In the genomic region with DNA sequence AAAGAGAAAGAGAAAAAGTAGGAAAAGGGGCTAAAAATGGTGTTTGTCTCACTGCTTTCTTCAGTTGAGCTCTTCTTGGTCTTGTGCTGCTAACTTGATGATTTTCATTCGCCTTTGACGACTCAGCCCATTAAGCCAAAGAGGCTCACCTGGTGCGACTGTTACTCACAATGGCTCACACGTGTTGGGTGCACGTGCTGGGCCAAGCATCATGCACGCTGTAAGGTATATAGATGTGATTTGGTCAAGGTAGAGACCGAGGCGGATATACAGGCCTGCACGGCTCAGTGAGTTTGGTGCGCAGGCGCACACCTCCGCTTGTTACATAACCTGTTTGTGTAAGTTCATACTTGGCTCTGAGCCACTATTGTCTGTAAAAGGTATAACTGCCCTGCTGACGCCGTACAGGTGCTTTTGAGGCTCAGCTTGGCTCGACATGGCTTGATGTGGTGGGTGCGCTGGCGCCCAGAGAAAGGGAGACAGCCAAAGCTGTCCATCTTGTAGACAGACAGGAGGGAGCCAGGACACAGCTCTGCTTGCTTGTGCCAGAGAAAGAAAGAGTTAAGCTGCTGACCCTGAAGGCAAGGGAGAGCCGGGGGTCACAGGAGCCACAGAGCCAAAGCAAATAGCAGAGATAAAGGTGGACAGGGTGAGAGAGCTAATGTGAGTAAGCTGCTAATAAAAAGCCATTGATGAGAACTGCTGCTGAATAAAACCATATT, we compare ENCODE assay signal across 18 cellular contexts. TPM values are rescaled to one million over a fixed set of nuclear protein-coding genes. Genes with fewer than 3 reads are reported as not detected.
A peak's percentile ranks its signal among the peaks of the same experiment; 100 is the strongest.
DNase-seq lines count a peak whose midpoint lies in the region; ATAC-seq, FAIRE-seq and TF ChIP-seq lines count a peak whose summit lies in the region.
"Had no signal": no experiment of that assay in that cellular context is flagged by ENCODE, and none has a peak within 500 bp of the region (broad histone marks: within the 10 kb centered on the region; RNA-seq: fewer than 3 reads in every experiment).

No MANE protein-coding gene starts in this region.

- no peaks in the 10 kb centered on the region for H4K20me1 ChIP-seq in GM12878 (ENCODE audit: control insufficient read depth, insufficient read depth)
- H4K20me1 ChIP-seq: BLaER1 had no signal

- RAD21 ChIA-PET in GM12878 (lab: Charles Lee; ENCODE audit: unreplicated experiment), result no interaction called here

- CTCF ChIA-PET in GM12878 (lab: Yijun Ruan, JAX), result interaction anchor here (0.8 to 1.5 kb wide), 3 partner anchors 13 to 39 kb away, joined by 3 to 4 read pairs (median 3); no protein-coding TSS in a partner anchor

- SMC1A ChIA-PET in GM12878 (lab: Charles Lee; ENCODE audit: uncharacterized antibody, unreplicated experiment), result interaction anchor here (1.1 to 6.2 kb wide), 2 partner anchors 14 to 32 kb away, joined by 3 to 77 read pairs; no protein-coding TSS in a partner anchor

- no peak for TF ChIP-seq EP300 in Ishikawa (IDR thresholded peaks at IDR 0.05; ENCODE audit: borderline replicate concordance)
- TF ChIP-seq EP300 in GM12878 (IDR thresholded peaks at IDR 0.05; ENCODE audit: borderline replicate concordance in 1 of 2, control insufficient read depth in 1 of 2, low read depth in 2 of 2, low read length in 2 of 2), result no peak

- POLR2A ChIA-PET in GM12878 (lab: Charles Lee), result interaction anchor here (4.4 kb wide), 1 partner anchor 12 kb away, joined by 69 read pairs; no protein-coding TSS in a partner anchor

- peak overlapping the region; percentile 47 for H3K27ac Mint-ChIP-seq in stimulated activated naive B cell treated with anti-CD40 and anti-IgM and Interleukin-4, amounts not matched to agents 10 μg/mL and 1 μg/mL and 100 μg/mL, for 72 hours
- H3K27ac Mint-ChIP-seq in activated T-helper 17 cell treated with anti-CD3 and anti-CD28 coated beads, Interleukin-2, amount 50 U/mL, for 72 hours, result no peak overlapping the region

- H3K27ac ChIP-seq in GM12878 (ENCODE audit: control insufficient read depth, insufficient read depth), result no peak overlapping the region
- no peak overlapping the region for H3K27ac ChIP-seq in adrenal gland
- H3K27ac ChIP-seq: A549, BLaER1, GM23248 had no signal

- no TSS peak for BruUV-seq in GM12878 (replicated peaks; lab: Mats Ljungman, UMichigan)

- in situ Hi-C loops in GM12878 (cut with MboI), result no loop called here

- DNase-seq in GM12878 (ENCODE audit: low read depth, low spot score) (no peak), adrenal gland (no peak), BE2C (no peak), NCI-H345 (lab: John Stamatoyannopoulos, UW) (no peak)
- no peak for DNase-seq in stimulated activated naive B cell treated with anti-CD40 and anti-IgM and Interleukin-4, amounts not matched to agents 10 μg/mL and 1 μg/mL and 100 μg/mL, for 72 hours
- DNase-seq: CD8-positive, alpha-beta memory T cell; DMS53; GF-D8; GM23248; H7; KBM-7 had no signal

- no peak for TF ChIP-seq RAD21 in Ishikawa (IDR thresholded peaks at IDR 0.05; ENCODE audit: low read depth)
- TF ChIP-seq RAD21 in GM12878 (IDR thresholded peaks at IDR 0.05; ENCODE audit: insufficient read depth, low read depth, low read length), result no peak

- H3K9me3 Mint-ChIP-seq in stimulated activated naive B cell treated with anti-CD40 and anti-IgM and Interleukin-4, amounts not matched to agents 10 μg/mL and 1 μg/mL and 100 μg/mL, for 72 hours, result peaks cover 0 to 4% of the 10 kb centered on the region in 2 donors
- no peaks in the 10 kb centered on the region for H3K9me3 Mint-ChIP-seq in activated T-helper 17 cell treated with anti-CD3 and anti-CD28 coated beads, Interleukin-2, amount 50 U/mL, for 72 hours
- H3K9me3 Mint-ChIP-seq: CD8-positive, alpha-beta memory T cell had no signal

- intact Hi-C loops in GM12878 (cut with micrococcal nuclease; ENCODE audit: unreplicated experiment) (no loop called here), adrenal gland (cut with DNase I) (no loop called here)

- no peak for FAIRE-seq in GM12878 (lab: Jason Lieb, UNC)
- FAIRE-seq: A549, GM18507, HTR-8/SVneo had no signal

- H3K4me2 ChIP-seq in GM12878 (ENCODE audit: control insufficient read depth, insufficient read depth), result no peak overlapping the region
- H3K4me2 ChIP-seq: A549, BLaER1 had no signal

- peaks cover 6 to 12% of the 10 kb centered on the region in 2 donors for H3K36me3 Mint-ChIP-seq in stimulated activated naive B cell treated with anti-CD40 and anti-IgM and Interleukin-4, amounts not matched to agents 10 μg/mL and 1 μg/mL and 100 μg/mL, for 72 hours
- no peaks in the 10 kb centered on the region for H3K36me3 Mint-ChIP-seq in activated T-helper 17 cell treated with anti-CD3 and anti-CD28 coated beads, Interleukin-2, amount 50 U/mL, for 72 hours (ENCODE audit: low read depth)
- H3K36me3 Mint-ChIP-seq: CD8-positive, alpha-beta memory T cell had no signal

- H3K9me3 ChIP-seq in GM12878 (replicated peaks; ENCODE audit: control insufficient read depth, insufficient read depth, low read length), result no peaks in the 10 kb centered on the region
- H3K9me3 ChIP-seq in adrenal gland (replicated peaks in 1 of 3), result no peaks in the 10 kb centered on the region
- H3K9me3 ChIP-seq in BE2C, result no peaks in the 10 kb centered on the region
- H3K9me3 ChIP-seq: A549, BLaER1 had no signal

- TF ChIP-seq POLR2A in GM12878 (IDR thresholded peaks at IDR 0.05; ENCODE audit: low read depth, low read length) (no peak), adrenal gland (IDR thresholded peaks at IDR 0.05) (no peak)

- H3K4me3 ChIP-seq in GM12878, result no peak overlapping the region
- H3K4me3 ChIP-seq in adrenal gland, result no peak overlapping the region
- H3K4me3 ChIP-seq in BE2C (ENCODE audit: low read depth, low read length), result no peak overlapping the region
- H3K4me3 ChIP-seq: A549, BLaER1, GM23248 had no signal

- peaks cover 22 to 41% of the 10 kb centered on the region in 2 donors for H3K4me1 Mint-ChIP-seq in stimulated activated naive B cell treated with anti-CD40 and anti-IgM and Interleukin-4, amounts not matched to agents 10 μg/mL and 1 μg/mL and 100 μg/mL, for 72 hours
- no peaks in the 10 kb centered on the region for H3K4me1 Mint-ChIP-seq in activated T-helper 17 cell treated with anti-CD3 and anti-CD28 coated beads, Interleukin-2, amount 50 U/mL, for 72 hours
- H3K4me1 Mint-ChIP-seq: CD8-positive, alpha-beta memory T cell had no signal

- 64% methylated on average over 18 of the region's 18 CpGs for WGBS in GM12878 (ENCODE audit: insufficient coverage, insufficient replicate concordance, low lambda C conversion rate, missing lambda C conversion rate)
- WGBS in adrenal gland, 4 donors, result 78 to 91% (median 84%) methylated on average over 16 to 18 of the region's 18 CpGs

- H2AFZ ChIP-seq in GM12878 (ENCODE audit: control insufficient read depth, low read depth, low read length), result no peak overlapping the region
- H2AFZ ChIP-seq: GM23248 had no signal

- no peaks in the 10 kb centered on the region for H3K27me3 Mint-ChIP-seq in stimulated activated naive B cell treated with anti-CD40 and anti-IgM and Interleukin-4, amounts not matched to agents 10 μg/mL and 1 μg/mL and 100 μg/mL, for 72 hours
- peaks cover 3% of the 10 kb centered on the region for H3K27me3 Mint-ChIP-seq in activated T-helper 17 cell treated with anti-CD3 and anti-CD28 coated beads, Interleukin-2, amount 50 U/mL, for 72 hours

- no peaks in the 10 kb centered on the region; a peak in 1 of 4 replicates for H3K27me3 ChIP-seq in GM12878 (replicated peaks in 1 of 2; ENCODE audit: control insufficient read depth in 2 of 2, insufficient read depth in 2 of 2, low read length in 1 of 2)
- H3K27me3 ChIP-seq in adrenal gland, result no peaks in the 10 kb centered on the region
- no peaks in the 10 kb centered on the region for H3K27me3 ChIP-seq in BE2C
- H3K27me3 ChIP-seq: BLaER1 had no signal

- no peak for ATAC-seq in GM12878
- ATAC-seq in esophagus mucosa, result peak; percentile 74
- ATAC-seq in stimulated activated naive B cell treated with anti-CD40 and anti-IgM and Interleukin-4, amounts not matched to agents 10 μg/mL and 1 μg/mL and 100 μg/mL, for 72 hours (replicated peaks), result no peak
- ATAC-seq in activated T-helper 17 cell treated with anti-CD3 and anti-CD28 coated beads, Interleukin-2, amount 50 U/mL, for 72 hours (replicated peaks), result no peak
- ATAC-seq: A549 had no signal

- no peaks in the 10 kb centered on the region for H3K36me3 ChIP-seq in GM12878 (ENCODE audit: control insufficient read depth in 2 of 2, insufficient read depth in 2 of 2, low read length in 1 of 2)
- no peaks in the 10 kb centered on the region for H3K36me3 ChIP-seq in adrenal gland (replicated peaks in 1 of 2)
- no peaks in the 10 kb centered on the region for H3K36me3 ChIP-seq in BE2C
- H3K36me3 ChIP-seq: BLaER1 had no signal

- H3K79me2 ChIP-seq in GM12878 (ENCODE audit: control insufficient read depth, insufficient read depth, low read length), result no peaks in the 10 kb centered on the region

- H3K4me3 Mint-ChIP-seq in stimulated activated naive B cell treated with anti-CD40 and anti-IgM and Interleukin-4, amounts not matched to agents 10 μg/mL and 1 μg/mL and 100 μg/mL, for 72 hours, result no peak overlapping the region
- no peak overlapping the region for H3K4me3 Mint-ChIP-seq in activated T-helper 17 cell treated with anti-CD3 and anti-CD28 coated beads, Interleukin-2, amount 50 U/mL, for 72 hours
- H3K4me3 Mint-ChIP-seq: CD8-positive, alpha-beta memory T cell had no signal

- no peak for TF ChIP-seq CTCF in GM12878 (IDR thresholded peaks at IDR 0.05 in 2 of 3, conservative IDR thresholded peaks at IDR 0.05 in 1 of 3; ENCODE audit: control insufficient read depth in 2 of 3, extremely low read depth in 1 of 3, insufficient read depth in 1 of 3, low read depth in 3 of 3, low read length in 3 of 3)
- TF ChIP-seq CTCF in adrenal gland (IDR thresholded peaks at IDR 0.05), result no peak
- no peak for TF ChIP-seq CTCF in BE2C (IDR thresholded peaks at IDR 0.05; ENCODE audit: low read depth, low read length)

- H3K4me1 ChIP-seq in GM12878 (ENCODE audit: control insufficient read depth, insufficient read depth, low read length), result peaks cover 9% of the 10 kb centered on the region
- H3K4me1 ChIP-seq in adrenal gland (replicated peaks in 1 of 2), result no peaks in the 10 kb centered on the region
- no peaks in the 10 kb centered on the region for H3K4me1 ChIP-seq in BE2C

- no peak overlapping the region for H3K9ac ChIP-seq in GM12878 (ENCODE audit: control insufficient read depth, insufficient read depth, low read length)
- H3K9ac ChIP-seq: BLaER1, GM23248 had no signal

RNA-seq across cellular contexts. Expression of a gene that starts 33.6 kb away (rescaled TPM):
- 37.5 and 42.1 TPM in 2 replicates for total RNA-seq in GM12878 (2013; cell fraction: nucleolus; rRNA removed)
- 10.5 and 11.2 TPM in 2 replicates for total RNA-seq in GM12878 (2014; rRNA removed)
- 3.5 and 4.6 TPM in 2 replicates for total RNA-seq in GM12878 (2014; rRNA removed; fragmentation: Illumina TruSeq; extraction: Trizol)
- total RNA-seq in GM12878 (2021), result 9.0 and 9.5 TPM in 2 replicates
- polyA plus RNA-seq in GM12878 (2011; ENCODE audit: low read depth), result 3.3 TPM
- polyA plus RNA-seq in GM12878 (2011; rRNA removed), result 8.7 and 13.6 TPM in 2 replicates
- 10.6 and 15.0 TPM in 2 replicates for polyA plus RNA-seq in GM12878 (2011; cell fraction: cytosol; rRNA removed)
- polyA plus RNA-seq in GM12878 (2011; cell fraction: nucleus; rRNA removed), result 27.7 and 29.6 TPM in 2 replicates
- polyA plus RNA-seq in GM12878 (2012), result 5.7 and 6.1 TPM in 2 replicates
- 4.3 and 5.2 TPM in 2 replicates for polyA plus RNA-seq in GM12878 (2014; fragmentation: Illumina TruSeq; extraction: Trizol)
- polyA plus RNA-seq in GM12878 (2014; fragmentation: Nextera tagmentation; extraction: Ambion mirVana), result 1 to 10 TPM; 1.4 to 2.9 TPM
- 7.9 and 9.3 TPM in 2 replicates for polyA plus RNA-seq in GM12878 (2014; rRNA removed)
- 1 to 10 TPM in 1 of 2 experiments, under 1 TPM in 1; 0.57 to 4.2 TPM for polyA plus RNA-seq in GM12878 (2016; fragmentation: Nextera tagmentation; extraction: Ambion mirVana)
- 24.7 and 29.2 TPM in 2 replicates for polyA minus RNA-seq in GM12878 (2011; rRNA and poly(A)+ RNA removed)
- 4.0 and 6.1 TPM in 2 replicates for polyA minus RNA-seq in GM12878 (2011; cell fraction: cytosol; rRNA and poly(A)+ RNA removed)
- 13.4 and 22.9 TPM in 2 replicates for polyA minus RNA-seq in GM12878 (2011; cell fraction: nucleus; rRNA and poly(A)+ RNA removed)
- 5.2 TPM for total RNA-seq in esophagus mucosa
- 10 to 100 TPM in 3 of 8 donors, 1 to 10 TPM in 5; 5.9 to 12.4 (median 7.0) TPM for total RNA-seq in adrenal gland
- 1 to 10 TPM; 4.0 to 6.1 (median 5.8) TPM for polyA plus RNA-seq in adrenal gland
- 10.9 TPM for polyA plus RNA-seq in BE2C (2012; ENCODE audit: insufficient read depth, insufficient read length, low read depth)
- 1 to 10 TPM; 4.6 to 6.8 TPM for total RNA-seq in activated T-helper 17 cell treated with anti-CD3 and anti-CD28 coated beads, Interleukin-2, amount 50 U/mL, for 72 hours

RNA-seq across cellular contexts. Expression of a gene that starts 33.9 kb away (rescaled TPM):
- total RNA-seq in GM12878 (2013; cell fraction: nucleolus; rRNA removed), result 158 and 181 TPM in 2 replicates
- 45.1 and 51.9 TPM in 2 replicates for total RNA-seq in GM12878 (2014; rRNA removed)
- 54.6 and 60.9 TPM in 2 replicates for total RNA-seq in GM12878 (2014; rRNA removed; fragmentation: Illumina TruSeq; extraction: Trizol)
- total RNA-seq in GM12878 (2021), result 58.7 and 66.8 TPM in 2 replicates
- polyA plus RNA-seq in GM12878 (2011; ENCODE audit: low read depth), result 33.1 TPM
- 40.6 and 49.2 TPM in 2 replicates for polyA plus RNA-seq in GM12878 (2011; rRNA removed)
- 47.8 and 53.8 TPM in 2 replicates for polyA plus RNA-seq in GM12878 (2011; cell fraction: cytosol; rRNA removed)
- polyA plus RNA-seq in GM12878 (2011; cell fraction: nucleus; rRNA removed), result 93.4 and 100.0 TPM in 2 replicates
- 39.6 and 40.3 TPM in 2 replicates for polyA plus RNA-seq in GM12878 (2012)
- 34.4 and 37.9 TPM in 2 replicates for polyA plus RNA-seq in GM12878 (2014; fragmentation: Illumina TruSeq; extraction: Trizol)
- 10 to 100 TPM in 1 of 2 experiments, 1 to 10 TPM in 1; 6.1 to 19.0 TPM for polyA plus RNA-seq in GM12878 (2014; fragmentation: Nextera tagmentation; extraction: Ambion mirVana)
- polyA plus RNA-seq in GM12878 (2014; rRNA removed), result 42.0 and 44.4 TPM in 2 replicates
- 10 to 100 TPM; 67.4 to 67.6 TPM for polyA plus RNA-seq in GM12878 (2016; fragmentation: Nextera tagmentation; extraction: Ambion mirVana)
- 110 and 113 TPM in 2 replicates for polyA minus RNA-seq in GM12878 (2011; rRNA and poly(A)+ RNA removed)
- polyA minus RNA-seq in GM12878 (2011; cell fraction: cytosol; rRNA and poly(A)+ RNA removed), result 22.3 and 33.1 TPM in 2 replicates
- polyA minus RNA-seq in GM12878 (2011; cell fraction: nucleus; rRNA and poly(A)+ RNA removed), result 38.8 and 57.9 TPM in 2 replicates
- total RNA-seq in esophagus mucosa, result 35.3 TPM
- 100 to 1,000 TPM in 4 of 8 donors, 10 to 100 TPM in 4; 68.9 to 165 (median 99.2) TPM for total RNA-seq in adrenal gland
- 100 to 1,000 TPM in 2 of 3 donors, 10 to 100 TPM in 1; 91.4 to 154 (median 137) TPM for polyA plus RNA-seq in adrenal gland
- polyA plus RNA-seq in BE2C (2012; ENCODE audit: insufficient read depth, insufficient read length, low read depth), result 114 TPM
- total RNA-seq in activated T-helper 17 cell treated with anti-CD3 and anti-CD28 coated beads, Interleukin-2, amount 50 U/mL, for 72 hours, result 10 to 100 TPM; 55.9 to 62.0 TPM

RNA-seq across cellular contexts. Expression of a gene that starts 42.9 kb away (rescaled TPM):
- 115 and 118 TPM in 2 replicates for total RNA-seq in GM12878 (2013; cell fraction: nucleolus; rRNA removed)
- 376 and 409 TPM in 2 replicates for total RNA-seq in GM12878 (2014; rRNA removed)
- total RNA-seq in GM12878 (2014; rRNA removed; fragmentation: Illumina TruSeq; extraction: Trizol), result 384 and 395 TPM in 2 replicates
- 261 and 262 TPM in 2 replicates for total RNA-seq in GM12878 (2021)
- polyA plus RNA-seq in GM12878 (2011; ENCODE audit: low read depth), result 170 TPM
- polyA plus RNA-seq in GM12878 (2011; rRNA removed), result 278 and 498 TPM in 2 replicates
- 192 and 220 TPM in 2 replicates for polyA plus RNA-seq in GM12878 (2011; cell fraction: cytosol; rRNA removed)
- polyA plus RNA-seq in GM12878 (2011; cell fraction: nucleus; rRNA removed), result 89.3 and 133 TPM in 2 replicates
- 197 and 223 TPM in 2 replicates for polyA plus RNA-seq in GM12878 (2012)
- 334 and 406 TPM in 2 replicates for polyA plus RNA-seq in GM12878 (2014; fragmentation: Illumina TruSeq; extraction: Trizol)
- polyA plus RNA-seq in GM12878 (2014; fragmentation: Nextera tagmentation; extraction: Ambion mirVana), result 100 to 1,000 TPM; 264 to 334 TPM
- 233 and 268 TPM in 2 replicates for polyA plus RNA-seq in GM12878 (2014; rRNA removed)
- 100 to 1,000 TPM; 264 to 275 TPM for polyA plus RNA-seq in GM12878 (2016; fragmentation: Nextera tagmentation; extraction: Ambion mirVana)
- 242 and 246 TPM in 2 replicates for polyA minus RNA-seq in GM12878 (2011; rRNA and poly(A)+ RNA removed)
- polyA minus RNA-seq in GM12878 (2011; cell fraction: cytosol; rRNA and poly(A)+ RNA removed), result 185 and 211 TPM in 2 replicates
- polyA minus RNA-seq in GM12878 (2011; cell fraction: nucleus; rRNA and poly(A)+ RNA removed), result 48.5 and 83.2 TPM in 2 replicates
- 164 TPM for total RNA-seq in esophagus mucosa
- total RNA-seq in adrenal gland, result 100 to 1,000 TPM; 182 to 412 (median 222) TPM
- 100 to 1,000 TPM in 1 of 3 donors, 10 to 100 TPM in 2; 45.3 to 377 (median 48.2) TPM for polyA plus RNA-seq in adrenal gland
- 93.2 TPM for polyA plus RNA-seq in BE2C (2012; ENCODE audit: insufficient read depth, insufficient read length, low read depth)
- total RNA-seq in activated T-helper 17 cell treated with anti-CD3 and anti-CD28 coated beads, Interleukin-2, amount 50 U/mL, for 72 hours, result 100 to 1,000 TPM; 190 to 266 TPM
